In genomic region chr17:41738077-41738800, GRCh38 we compare ENCODE assay signal across 1 cellular context.
TF ChIP-seq lines count a peak whose summit lies in the region.

No MANE protein-coding gene starts in this region.

TF ChIP-seq in HepG2, 621 proteins besides CTCF, POLR2A, EP300 and RAD21 (continued from another document):
- TF ChIP-seq THAP7 (CRISPR knock-in tag; IDR thresholded peaks at IDR 0.05) (peak; percentile 88), ZNF558 (CRISPR knock-in tag; IDR thresholded peaks at IDR 0.05; ENCODE audit: borderline replicate concordance) (0 out of 2 replicates have a peak, but pooled peaks have one; percentile 37), GABPB1 (CRISPR knock-in tag; IDR thresholded peaks at IDR 0.05) (peak; percentile 38; the same call in 1 of the 2 replicates), ZNF800 (CRISPR knock-in tag; IDR thresholded peaks at IDR 0.05) (0 out of 2 replicates have a peak, but pooled peaks have one; percentile 67), ATF2 (CRISPR knock-in tag; IDR thresholded peaks at IDR 0.05) (peak; percentile 67; the same call in 1 of the 2 replicates), HDAC1 (CRISPR knock-in tag; IDR thresholded peaks at IDR 0.05) (no peak), ZNF350 (CRISPR knock-in tag; IDR thresholded peaks at IDR 0.05; ENCODE audit: borderline replicate concordance, low read depth) (peak; percentile 92), FOXA3 (CRISPR knock-in tag; IDR thresholded peaks at IDR 0.05) (peak; percentile 20), NCOR1 (IDR thresholded peaks at IDR 0.05; ENCODE audit: borderline replicate concordance, low read length) (no peak), TFE3 (CRISPR knock-in tag; IDR thresholded peaks at IDR 0.05) (peak; percentile 48; the same call in 1 of the 2 replicates), GMEB2 (CRISPR knock-in tag; IDR thresholded peaks at IDR 0.05; ENCODE audit: low read depth) (no peak), MTA1 (CRISPR knock-in tag; IDR thresholded peaks at IDR 0.05; ENCODE audit: borderline replicate concordance) (0 out of 2 replicates have a peak, but pooled peaks have one; percentile 72), FOXK1 (CRISPR knock-in tag; IDR thresholded peaks at IDR 0.05; ENCODE audit: borderline replicate concordance, low read depth) (peak; percentile 41; the same call in 1 of the 2 replicates), JARID2 (CRISPR knock-in tag; IDR thresholded peaks at IDR 0.05; ENCODE audit: insufficient replicate concordance) (peak; percentile 42), ZXDC (CRISPR knock-in tag; IDR thresholded peaks at IDR 0.05) (peak; percentile 39; the same call in 1 of the 2 replicates), ZNF83 (CRISPR knock-in tag; IDR thresholded peaks at IDR 0.05; ENCODE audit: borderline replicate concordance) (no peak), NFRKB (IDR thresholded peaks at IDR 0.05) (no peak), KDM5A (IDR thresholded peaks at IDR 0.05; ENCODE audit: borderline replicate concordance, low read length) (no peak), ZNF337 (CRISPR knock-in tag; IDR thresholded peaks at IDR 0.05; ENCODE audit: borderline replicate concordance, low read depth) (0 out of 2 replicates have a peak, but pooled peaks have one; percentile 27), PHF20 (CRISPR knock-in tag; IDR thresholded peaks at IDR 0.05) (0 out of 2 replicates have a peak, but pooled peaks have one; percentile 26), KLF16 (CRISPR knock-in tag; IDR thresholded peaks at IDR 0.05) (peak in 1 of 2 experiments; percentile 74; a peak in 1 of 4 replicates), ZNF841 (CRISPR knock-in tag; IDR thresholded peaks at IDR 0.05; ENCODE audit: borderline replicate concordance) (no peak), ZC3H13 (CRISPR knock-in tag; IDR thresholded peaks at IDR 0.05) (no peak)
